ENCODE assay signal across 14 cellular contexts in genomic region chr22:17943533-17944204, GRCh38.
DNase-seq lines count a peak whose midpoint lies in the region.
"Had no signal": no experiment of that assay in that cellular context is flagged by ENCODE, and none has a peak within 500 bp of the region (broad histone marks: within the 10 kb centered on the region; RNA-seq: fewer than 3 reads in every experiment).

No MANE protein-coding gene starts in this region.

- H3K4me1 ChIP-seq in muscle layer of colon (ENCODE audit: insufficient read depth, low read length) = peaks cover 79% of the 10 kb centered on the region

- CTCF ChIA-PET in activated CD4-positive, alpha-beta memory T cell treated with anti-CD3 and anti-CD28 coated beads, Interleukin-2, amount 10 ng/mL, durations not matched to agents 7 days and 5 days (lab: Charles Lee) = no interaction called here

- POLR2A ChIA-PET in activated CD4-positive, alpha-beta memory T cell treated with anti-CD3 and anti-CD28 coated beads, Interleukin-2, amount 10 ng/mL, durations not matched to agents 7 days and 5 days (lab: Charles Lee) = no interaction called here

- H3K27me3 ChIP-seq in muscle layer of colon (ENCODE audit: control insufficient read depth in 1 of 2, insufficient read depth in 2 of 2, low read length in 2 of 2) = no peaks in the 10 kb centered on the region

- H3K27ac Mint-ChIP-seq in activated CD4-positive, alpha-beta memory T cell treated with anti-CD3 and anti-CD28 coated beads, Interleukin-2, amount 10 ng/mL, durations not matched to agents 7 days and 5 days = no peak overlapping the region
- H3K27ac Mint-ChIP-seq: activated naive CD8-positive, alpha-beta T cell had no signal

- no peak overlapping the region for H3K4me3 Mint-ChIP-seq in activated CD4-positive, alpha-beta memory T cell treated with anti-CD3 and anti-CD28 coated beads, Interleukin-2, amount 10 ng/mL, durations not matched to agents 7 days and 5 days
- H3K4me3 Mint-ChIP-seq: activated naive CD8-positive, alpha-beta T cell had no signal

- H3K27ac ChIP-seq in muscle layer of colon (ENCODE audit: low read depth, low read length) (peak overlapping the region; percentile 73), temporal lobe (ENCODE audit: low read depth, low read length) (peak overlapping the region; percentile 30)

- peak overlapping the region in 1 of 2 donors; percentile 17 for H3K4me3 ChIP-seq in muscle layer of colon (ENCODE audit: low read depth in 1 of 2, low read length in 2 of 2)
- H3K4me3 ChIP-seq: lung had no signal

- no peaks in the 10 kb centered on the region for H3K4me1 Mint-ChIP-seq in activated CD4-positive, alpha-beta memory T cell treated with anti-CD3 and anti-CD28 coated beads, Interleukin-2, amount 10 ng/mL, durations not matched to agents 7 days and 5 days

- no peaks in the 10 kb centered on the region for H3K9me3 ChIP-seq in muscle layer of colon (ENCODE audit: low read length)

- H3K9me3 Mint-ChIP-seq in activated CD4-positive, alpha-beta memory T cell treated with anti-CD3 and anti-CD28 coated beads, Interleukin-2, amount 10 ng/mL, durations not matched to agents 7 days and 5 days = no peaks in the 10 kb centered on the region

- DNase-seq in NCI-H2081 (lab: John Stamatoyannopoulos, UW) (peak; percentile 41 to 58), NCI-H2081 treated with DMSO at 0.1 percent for 48 hours (lab: John Stamatoyannopoulos, UW) (no peak), cerebellar nuclear complex (lab: John Stamatoyannopoulos, UW) (peak; percentile 80 to 90), GM19238 (ENCODE audit: insufficient read length, low spot score) (no peak), NCI-H82 treated with DMSO at 0.1 percent for 48 hours (lab: John Stamatoyannopoulos, UW; ENCODE audit: unreplicated experiment) (no peak)
- DNase-seq in activated CD4-positive, alpha-beta memory T cell treated with anti-CD3 and anti-CD28 coated beads, Interleukin-2, amount 10 ng/mL, durations not matched to agents 7 days and 5 days = no peak
- DNase-seq: ACHN; effector CD4-positive, alpha-beta T cell; KG1; NCI-H446 had no signal

- no peaks in the 10 kb centered on the region for H3K36me3 ChIP-seq in muscle layer of colon (ENCODE audit: insufficient read depth, low read length)

- H3K36me3 Mint-ChIP-seq in activated CD4-positive, alpha-beta memory T cell treated with anti-CD3 and anti-CD28 coated beads, Interleukin-2, amount 10 ng/mL, durations not matched to agents 7 days and 5 days (ENCODE audit: low read depth) = no peaks in the 10 kb centered on the region

- no peak overlapping the region for H3K9ac ChIP-seq in muscle layer of colon (ENCODE audit: low read length)

- H3K27me3 Mint-ChIP-seq in activated CD4-positive, alpha-beta memory T cell treated with anti-CD3 and anti-CD28 coated beads, Interleukin-2, amount 10 ng/mL, durations not matched to agents 7 days and 5 days = no peaks in the 10 kb centered on the region
- H3K27me3 Mint-ChIP-seq: activated naive CD8-positive, alpha-beta T cell had no signal

Comparison
In these comparisons a context has a peak if more than half of its experiments do, and no peak if none do; other contexts are left out.
1. DNase-seq: peak in NCI-H2081 (2 of 2) and cerebellar nuclear complex (2 of 2); none in NCI-H2081 treated with DMSO at 0.1 percent for 48 hours (single experiment), activated CD4-positive, alpha-beta memory T cell treated with anti-CD3 and anti-CD28 coated beads, Interleukin-2, amount 10 ng/mL, durations not matched to agents 7 days and 5 days (single experiment), GM19238 (single experiment) and NCI-H82 treated with DMSO at 0.1 percent for 48 hours (single experiment).